11 cellular contexts compared by ENCODE assay signal in the genomic region with DNA sequence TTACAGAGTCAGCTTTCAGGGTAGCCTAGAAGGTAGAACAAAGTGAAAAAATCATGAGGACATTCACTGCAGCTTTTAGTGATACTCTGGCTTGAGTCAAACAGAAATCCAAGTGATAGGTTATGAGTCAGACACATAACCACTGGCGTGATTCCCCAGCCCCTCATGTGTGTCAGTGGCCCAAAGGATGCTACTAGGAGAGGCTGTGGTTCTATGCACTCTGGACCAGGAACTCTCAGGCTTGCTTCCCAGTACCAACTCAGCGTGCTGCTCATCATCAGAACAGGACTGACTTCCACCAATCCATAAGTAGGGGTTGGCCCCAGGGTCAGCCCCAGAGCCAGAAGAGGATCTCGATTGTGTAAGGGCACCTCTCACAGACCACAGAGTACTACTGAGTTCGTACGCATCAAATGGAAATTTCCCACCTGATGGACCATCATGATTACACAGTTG.
DNase-seq lines count a peak whose midpoint lies in the region; ATAC-seq and TF ChIP-seq lines count a peak whose summit lies in the region.
"Had no signal": no experiment of that assay in that cellular context is flagged by ENCODE, and none has a peak within 500 bp of the region (broad histone marks: within the 10 kb centered on the region; RNA-seq: fewer than 3 reads in every experiment).

No MANE protein-coding gene starts in this region.

- peaks cover 33% of the 10 kb centered on the region for H3K27me3 Mint-ChIP-seq in HFFc6 (ENCODE audit: insufficient read depth)
- H3K27me3 Mint-ChIP-seq in T-helper 17 cell = peaks cover 5% of the 10 kb centered on the region

- no peaks in the 10 kb centered on the region for H3K36me3 Mint-ChIP-seq in HFFc6 (ENCODE audit: low read depth)
- H3K36me3 Mint-ChIP-seq in T-helper 17 cell (ENCODE audit: low read depth) = no peaks in the 10 kb centered on the region

- H3K27ac Mint-ChIP-seq in HFFc6 (no peak overlapping the region), T-helper 17 cell (no peak overlapping the region)

- DNase-seq in HFFc6 (peak; percentile 11), RPMI7951 (ENCODE audit: low read depth) (peak; percentile 30), SHP77 treated with DMSO at 0.1 percent for 48 hours (lab: John Stamatoyannopoulos, UW) (no peak), T-helper 17 cell (no peak), C1 segment of cervical spinal cord (lab: John Stamatoyannopoulos, UW) (no peak), OCI-M1 (lab: John Stamatoyannopoulos, UW) (no peak)
- DNase-seq in stimulated activated CD4-positive, alpha-beta T cell treated with anti-CD3 and anti-CD28 coated beads, Interleukin-15, amount 100 ng/mL, for 24 hours = peak; percentile 77
- DNase-seq: foreskin melanocyte, NCI-H1694 had no signal

- H3K4me1 Mint-ChIP-seq in HFFc6 (ENCODE audit: low read depth) (no peaks in the 10 kb centered on the region), T-helper 17 cell (peaks cover 2% of the 10 kb centered on the region)

- H3K4me3 Mint-ChIP-seq in HFFc6 = no peak overlapping the region
- H3K4me3 Mint-ChIP-seq in T-helper 17 cell = no peak overlapping the region

- ATAC-seq in GM18870 (IDR thresholded peaks at IDR 0.05; ENCODE audit: unreplicated experiment) (peak; percentile 79), T-helper 17 cell (no peak)
- ATAC-seq: psoas muscle had no signal

- TF ChIP-seq CTCF in HFFc6 (IDR thresholded peaks at IDR 0.05) = no peak

- H3K9me3 ChIP-seq in T-helper 17 cell (ENCODE audit: control insufficient read depth, low read length, poor library complexity, severe bottlenecking) = no peaks in the 10 kb centered on the region
- H3K9me3 ChIP-seq: psoas muscle had no signal

- no peaks in the 10 kb centered on the region for H3K9me3 Mint-ChIP-seq in HFFc6

Comparison
In these comparisons a context has a peak if more than half of its experiments do, and no peak if none do; other contexts are left out.
1. DNase-seq: peak in HFFc6 (single experiment), RPMI7951 (single experiment) and stimulated activated CD4-positive, alpha-beta T cell treated with anti-CD3 and anti-CD28 coated beads, Interleukin-15, amount 100 ng/mL, for 24 hours (single experiment); none in SHP77 treated with DMSO at 0.1 percent for 48 hours (single experiment), T-helper 17 cell (0 of 3), C1 segment of cervical spinal cord (0 of 14) and OCI-M1 (single experiment).